ENCODE assay signal across 29 cellular contexts in genomic region chr9:123743737-123744136, GRCh38.
"Had no signal": no experiment of that assay in that cellular context is flagged by ENCODE, and none has a peak within 500 bp of the region (broad histone marks: within the 10 kb centered on the region; RNA-seq: fewer than 3 reads in every experiment).

No MANE protein-coding gene starts in this region.

- DNase-seq: immature natural killer cell; kidney; left colon; left lung; mesendoderm; naive B cell; natural killer cell; nephron progenitor cell; occipital lobe; ovary; right lobe of liver; stimulated activated CD4-positive, alpha-beta T cell treated with anti-CD3 and anti-CD28 coated beads, Interleukin-12 subunit alpha, Interleukin-12 subunit beta, amount 100 ng/mL, for 4 hours; stimulated activated CD4-positive, alpha-beta T cell treated with anti-CD3 and anti-CD28 coated beads, Interleukin-15, amount 100 ng/mL, for 24 hours; stimulated activated CD4-positive, alpha-beta T cell treated with anti-CD3 and anti-CD28 coated beads, Interleukin-2, amount 100 ng/mL, for 24 hours; stimulated activated CD4-positive, alpha-beta T cell treated with anti-CD3 and anti-CD28 coated beads, Interleukin-4, amount 100 ng/mL, for 1 hour; stimulated activated naive B cell treated with anti-CD40 and anti-IgM and Interleukin-4, amounts not matched to agents 10 μg/mL and 1 μg/mL and 100 μg/mL, for 72 hours; stimulated activated naive CD8-positive, alpha-beta T cell treated with anti-CD3 and anti-CD28 coated beads, Interleukin-15, Interleukin-2, amounts not matched to agents 100 U/mL and 50 U/mL, for 24 hours; stomach; testis; thyroid gland; transverse colon; upper lobe of left lung had no signal

- H3K27ac ChIP-seq: left lung, neural progenitor cell, neutrophil, ovary, right atrium auricular region, right lobe of liver, skin epidermis, stomach, testis, thyroid gland, transverse colon, upper lobe of left lung, vagina had no signal

- H3K27me3 ChIP-seq: left lung, neural progenitor cell, neutrophil, ovary, right atrium auricular region, right lobe of liver, stomach, testis, thyroid gland, transverse colon, upper lobe of left lung, vagina had no signal

- FAIRE-seq: islet of Langerhans, kidney had no signal

- H3K4me2 ChIP-seq: neural progenitor cell had no signal

- H3K4me3 ChIP-seq: left lung, lung, neural progenitor cell, ovary, right atrium auricular region, right lobe of liver, skin epidermis, stomach, testis, thyroid gland, transverse colon, upper lobe of left lung, vagina had no signal

- H3K9ac ChIP-seq: neural progenitor cell had no signal

- H3K36me3 ChIP-seq: left lung, neural progenitor cell, neutrophil, ovary, right atrium auricular region, right lobe of liver, stomach, thyroid gland, transverse colon, upper lobe of left lung, vagina had no signal

- ATAC-seq: left colon; left lung; natural killer cell; right lobe of liver; stimulated activated naive B cell treated with anti-CD40 and anti-IgM and Interleukin-4, amounts not matched to agents 10 μg/mL and 1 μg/mL and 100 μg/mL, for 72 hours; stimulated activated naive CD8-positive, alpha-beta T cell treated with anti-CD3 and anti-CD28 coated beads, Interleukin-15, Interleukin-2, amounts not matched to agents 100 U/mL and 50 U/mL, for 24 hours had no signal

- H3K9me3 ChIP-seq: left lung, neutrophil, ovary, right atrium auricular region, right lobe of liver, stomach, testis, thyroid gland, transverse colon, upper lobe of left lung, vagina had no signal

- H2AFZ ChIP-seq: neural progenitor cell had no signal
